8 cellular contexts compared by ENCODE assay signal in genomic region chr1:234720709-234721436, GRCh38.
DNase-seq lines count a peak whose midpoint lies in the region; ATAC-seq and TF ChIP-seq lines count a peak whose summit lies in the region.

No MANE protein-coding gene starts in this region.

- H3K9me3 ChIP-seq in duodenal mucosa (ENCODE audit: control insufficient read depth in 1 of 2, low read length in 2 of 2) = no peaks in the 10 kb centered on the region
- no peaks in the 10 kb centered on the region for H3K9me3 ChIP-seq in neural cell (ENCODE audit: low read length)
- no peaks in the 10 kb centered on the region for H3K9me3 ChIP-seq in upper lobe of left lung

- H3K4me1 Mint-ChIP-seq in activated CD4-positive, alpha-beta memory T cell treated with anti-CD3 and anti-CD28 coated beads for 36 hours (ENCODE audit: low read depth) = peaks cover 46% of the 10 kb centered on the region
- H3K4me1 Mint-ChIP-seq in activated CD4-positive, alpha-beta memory T cell treated with anti-CD3 and anti-CD28 coated beads, Interleukin-2, amount 10 ng/mL, durations not matched to agents 7 days and 5 days = peaks cover 46% of the 10 kb centered on the region

- no peak for TF ChIP-seq POLR2A in upper lobe of left lung (IDR thresholded peaks at IDR 0.05)

- no peak for ATAC-seq in upper lobe of left lung (ENCODE audit: low FRiP score in 2 of 2)
- ATAC-seq in HG03045 (IDR thresholded peaks at IDR 0.05; ENCODE audit: unreplicated experiment) = no peak
- ATAC-seq in HG03135 (IDR thresholded peaks at IDR 0.05; ENCODE audit: unreplicated experiment) = no peak

- H3K79me2 ChIP-seq in neural cell (replicated peaks; ENCODE audit: insufficient read depth, low read length) = no peaks in the 10 kb centered on the region

- peak overlapping the region; percentile 15 for H3K27ac Mint-ChIP-seq in activated CD4-positive, alpha-beta memory T cell treated with anti-CD3 and anti-CD28 coated beads for 36 hours
- H3K27ac Mint-ChIP-seq in activated CD4-positive, alpha-beta memory T cell treated with anti-CD3 and anti-CD28 coated beads, Interleukin-2, amount 10 ng/mL, durations not matched to agents 7 days and 5 days = no peak overlapping the region

- no peak overlapping the region for H3K4me2 ChIP-seq in neural cell (ENCODE audit: low read length)

- TF ChIP-seq RAD21 in neural cell (conservative IDR thresholded peaks at IDR 0.05) = no peak

- H3K36me3 ChIP-seq in duodenal mucosa (ENCODE audit: control insufficient read depth in 1 of 2, insufficient read depth in 2 of 2, low read length in 2 of 2) (no peaks in the 10 kb centered on the region), neural cell (ENCODE audit: insufficient read depth, low read length) (no peaks in the 10 kb centered on the region), upper lobe of left lung (no peaks in the 10 kb centered on the region)

- no peaks in the 10 kb centered on the region for H3K9me2 ChIP-seq in neural cell (ENCODE audit: insufficient read depth, low read length)

- no peak overlapping the region for H3K4me3 ChIP-seq in duodenal mucosa (ENCODE audit: low read depth in 1 of 2, low read length in 2 of 2)
- H3K4me3 ChIP-seq in neural cell (ENCODE audit: low read length) = no peak overlapping the region
- H3K4me3 ChIP-seq in upper lobe of left lung = no peak overlapping the region

- H2AFZ ChIP-seq in neural cell (ENCODE audit: low read depth, low read length) = no peak overlapping the region

- CTCF ChIA-PET in activated CD4-positive, alpha-beta memory T cell treated with anti-CD3 and anti-CD28 coated beads for 36 hours (lab: Charles Lee) = no interaction called here
- CTCF ChIA-PET in activated CD4-positive, alpha-beta memory T cell treated with anti-CD3 and anti-CD28 coated beads, Interleukin-2, amount 10 ng/mL, durations not matched to agents 7 days and 5 days (lab: Charles Lee) = no interaction called here

- no peak overlapping the region for H3K4me3 Mint-ChIP-seq in activated CD4-positive, alpha-beta memory T cell treated with anti-CD3 and anti-CD28 coated beads for 36 hours
- H3K4me3 Mint-ChIP-seq in activated CD4-positive, alpha-beta memory T cell treated with anti-CD3 and anti-CD28 coated beads, Interleukin-2, amount 10 ng/mL, durations not matched to agents 7 days and 5 days = no peak overlapping the region

- H3K9ac ChIP-seq in duodenal mucosa (ENCODE audit: low read depth in 1 of 2, low read length in 2 of 2) = peak overlapping the region; percentile 12 to 66
- peak overlapping the region; percentile 40 for H3K9ac ChIP-seq in neural cell (ENCODE audit: low read length)

- H3K27me3 Mint-ChIP-seq in activated CD4-positive, alpha-beta memory T cell treated with anti-CD3 and anti-CD28 coated beads for 36 hours = no peaks in the 10 kb centered on the region
- no peaks in the 10 kb centered on the region for H3K27me3 Mint-ChIP-seq in activated CD4-positive, alpha-beta memory T cell treated with anti-CD3 and anti-CD28 coated beads, Interleukin-2, amount 10 ng/mL, durations not matched to agents 7 days and 5 days

- H3K27ac ChIP-seq in duodenal mucosa (ENCODE audit: low read depth, low read length) (peak overlapping the region; percentile 93), neural cell (ENCODE audit: low read length) (peak overlapping the region; percentile 78), upper lobe of left lung (peak overlapping the region; percentile 93 to 98 (median 96))

- POLR2A ChIA-PET in activated CD4-positive, alpha-beta memory T cell treated with anti-CD3 and anti-CD28 coated beads for 36 hours (lab: Charles Lee) = interaction anchor here (0.5 to 5.9 kb wide), 4 partner anchors 110 to 138 kb away, joined by 3 to 124 read pairs (median 3); partner anchors contain the start of gene IRF2BP2
- POLR2A ChIA-PET in activated CD4-positive, alpha-beta memory T cell treated with anti-CD3 and anti-CD28 coated beads, Interleukin-2, amount 10 ng/mL, durations not matched to agents 7 days and 5 days (lab: Charles Lee) = interaction anchor here (0.9 to 1.2 kb wide), 2 partner anchors 18 to 111 kb away, joined by 3 read pairs; partner anchors contain the start of gene IRF2BP2

- H3K4me1 ChIP-seq in duodenal mucosa (ENCODE audit: control insufficient read depth in 1 of 2, insufficient read depth in 2 of 2, low read length in 2 of 2) (peaks cover 74 to 97% of the 10 kb centered on the region in 2 donors), upper lobe of left lung (peaks cover 79 to 95% (median 92%) of the 10 kb centered on the region in 4 donors)

- TF ChIP-seq EP300 in neural cell (conservative IDR thresholded peaks at IDR 0.05; ENCODE audit: poor library complexity, severe bottlenecking) = no peak
- no peak for TF ChIP-seq EP300 in upper lobe of left lung (IDR thresholded peaks at IDR 0.05)

- DNase-seq in activated CD4-positive, alpha-beta memory T cell treated with anti-CD3 and anti-CD28 coated beads for 36 hours = no peak
- DNase-seq in activated CD4-positive, alpha-beta memory T cell treated with anti-CD3 and anti-CD28 coated beads, Interleukin-2, amount 10 ng/mL, durations not matched to agents 7 days and 5 days = no peak
- no peak for DNase-seq in upper lobe of left lung
- no peak for DNase-seq in iPS-NIHi11 (ENCODE audit: low spot score)

- no peaks in the 10 kb centered on the region for H3K27me3 ChIP-seq in duodenal mucosa (ENCODE audit: control insufficient read depth in 1 of 2, insufficient read depth in 2 of 2, low read length in 2 of 2)
- no peaks in the 10 kb centered on the region for H3K27me3 ChIP-seq in neural cell (ENCODE audit: insufficient read depth, low read depth, low read length)
- H3K27me3 ChIP-seq in upper lobe of left lung = no peaks in the 10 kb centered on the region

- H4K20me1 ChIP-seq in neural cell (ENCODE audit: insufficient read depth) = no peaks in the 10 kb centered on the region

- WGBS in upper lobe of left lung, 2 donors = 53 to 59% methylated on average over 14 to 15 of the region's 15 CpGs

- no peak for TF ChIP-seq CTCF in neural cell (IDR thresholded peaks at IDR 0.05; ENCODE audit: poor library complexity, severe bottlenecking)
- no peak for TF ChIP-seq CTCF in upper lobe of left lung (IDR thresholded peaks at IDR 0.05)

- H3K36me3 Mint-ChIP-seq in activated CD4-positive, alpha-beta memory T cell treated with anti-CD3 and anti-CD28 coated beads for 36 hours = no peaks in the 10 kb centered on the region
- peaks cover 3% of the 10 kb centered on the region for H3K36me3 Mint-ChIP-seq in activated CD4-positive, alpha-beta memory T cell treated with anti-CD3 and anti-CD28 coated beads, Interleukin-2, amount 10 ng/mL, durations not matched to agents 7 days and 5 days (ENCODE audit: low read depth)

- no peaks in the 10 kb centered on the region for H3K9me3 Mint-ChIP-seq in activated CD4-positive, alpha-beta memory T cell treated with anti-CD3 and anti-CD28 coated beads for 36 hours
- no peaks in the 10 kb centered on the region for H3K9me3 Mint-ChIP-seq in activated CD4-positive, alpha-beta memory T cell treated with anti-CD3 and anti-CD28 coated beads, Interleukin-2, amount 10 ng/mL, durations not matched to agents 7 days and 5 days

- intact Hi-C loops in activated CD4-positive, alpha-beta memory T cell treated with anti-CD3 and anti-CD28 coated beads for 36 hours (cut with micrococcal nuclease) = loop anchor here (5.0 kb wide), 1 partner anchor 39 kb away; no protein-coding TSS in a partner anchor

- H3F3A ChIP-seq in neural cell (ENCODE audit: insufficient read depth, low read length, poor library complexity, severe bottlenecking) = peaks cover 21% of the 10 kb centered on the region

TF ChIP-seq in neural cell, 6 proteins besides CTCF, POLR2A, EP300 and RAD21:
- no peak for TF ChIP-seq SMC3 (conservative IDR thresholded peaks at IDR 0.05; ENCODE audit: poor library complexity)
- TF ChIP-seq, protein P1, sequence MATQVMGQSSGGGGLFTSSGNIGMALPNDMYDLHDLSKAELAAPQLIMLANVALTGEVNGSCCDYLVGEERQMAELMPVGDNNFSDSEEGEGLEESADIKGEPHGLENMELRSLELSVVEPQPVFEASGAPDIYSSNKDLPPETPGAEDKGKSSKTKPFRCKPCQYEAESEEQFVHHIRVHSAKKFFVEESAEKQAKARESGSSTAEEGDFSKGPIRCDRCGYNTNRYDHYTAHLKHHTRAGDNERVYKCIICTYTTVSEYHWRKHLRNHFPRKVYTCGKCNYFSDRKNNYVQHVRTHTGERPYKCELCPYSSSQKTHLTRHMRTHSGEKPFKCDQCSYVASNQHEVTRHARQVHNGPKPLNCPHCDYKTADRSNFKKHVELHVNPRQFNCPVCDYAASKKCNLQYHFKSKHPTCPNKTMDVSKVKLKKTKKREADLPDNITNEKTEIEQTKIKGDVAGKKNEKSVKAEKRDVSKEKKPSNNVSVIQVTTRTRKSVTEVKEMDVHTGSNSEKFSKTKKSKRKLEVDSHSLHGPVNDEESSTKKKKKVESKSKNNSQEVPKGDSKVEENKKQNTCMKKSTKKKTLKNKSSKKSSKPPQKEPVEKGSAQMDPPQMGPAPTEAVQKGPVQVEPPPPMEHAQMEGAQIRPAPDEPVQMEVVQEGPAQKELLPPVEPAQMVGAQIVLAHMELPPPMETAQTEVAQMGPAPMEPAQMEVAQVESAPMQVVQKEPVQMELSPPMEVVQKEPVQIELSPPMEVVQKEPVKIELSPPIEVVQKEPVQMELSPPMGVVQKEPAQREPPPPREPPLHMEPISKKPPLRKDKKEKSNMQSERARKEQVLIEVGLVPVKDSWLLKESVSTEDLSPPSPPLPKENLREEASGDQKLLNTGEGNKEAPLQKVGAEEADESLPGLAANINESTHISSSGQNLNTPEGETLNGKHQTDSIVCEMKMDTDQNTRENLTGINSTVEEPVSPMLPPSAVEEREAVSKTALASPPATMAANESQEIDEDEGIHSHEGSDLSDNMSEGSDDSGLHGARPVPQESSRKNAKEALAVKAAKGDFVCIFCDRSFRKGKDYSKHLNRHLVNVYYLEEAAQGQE (IDR thresholded peaks at IDR 0.05; ENCODE audit: borderline replicate concordance) = no peak
- TF ChIP-seq TAF1 (IDR thresholded peaks at IDR 0.05; ENCODE audit: low read depth) = no peak
- TF ChIP-seq MXI1 (conservative IDR thresholded peaks at IDR 0.05; ENCODE audit: poor library complexity, severe bottlenecking) = no peak
- TF ChIP-seq EZH2 (IDR thresholded peaks at IDR 0.05; ENCODE audit: borderline replicate concordance, insufficient read depth, low read length, poor library complexity, severe bottlenecking) = no peak
- no peak for TF ChIP-seq POLR2AphosphoS5 (IDR thresholded peaks at IDR 0.05)
